15 cellular contexts compared by ENCODE assay signal in genomic region chr3:12932754-12933153, GRCh38.
"Had no signal": no experiment of that assay in that cellular context is flagged by ENCODE, and none has a peak within 500 bp of the region (broad histone marks: within the 10 kb centered on the region; RNA-seq: fewer than 3 reads in every experiment).

No MANE protein-coding gene starts in this region.

- H3K27ac Mint-ChIP-seq: activated CD4-positive, alpha-beta T cell treated with anti-CD3 and anti-CD28 coated beads, Interleukin-2, amount 10 ng/mL, durations not matched to agents 7 days and 5 days; activated naive CD4-positive, alpha-beta T cell treated with anti-CD3 and anti-CD28 coated beads, Interleukin-2, amount 10 ng/mL, durations not matched to agents 7 days and 5 days; activated T-helper 2 cell treated with anti-CD3 and anti-CD28 coated beads, Interferon-gamma antibody, Interleukin-2, Interleukin-4, amounts not matched to agents 10 μg/mL and 5 μg/mL and 100 μg/mL, durations not matched to agents 14 hours and 24 hours and 36 hours; natural killer cell had no signal

- H3K4me3 ChIP-seq: breast epithelium, colonic mucosa, mucosa of descending colon, skin epidermis, stomach had no signal

- DNase-seq: activated CD4-positive, alpha-beta T cell treated with anti-CD3 and anti-CD28 coated beads, Interleukin-2, amount 10 ng/mL, durations not matched to agents 7 days and 5 days; activated CD4-positive, CD25-positive, alpha-beta regulatory T cell; activated CD8-positive, alpha-beta memory T cell treated with anti-CD3 and anti-CD28 coated beads for 24 hours; activated naive CD4-positive, alpha-beta T cell treated with anti-CD3 and anti-CD28 coated beads, Interleukin-2, amount 10 ng/mL, durations not matched to agents 7 days and 5 days; colonic mucosa; effector CD8-positive, alpha-beta T cell; mucosa of descending colon; natural killer cell; SHP77; stomach; T-helper 2 cell; trophoblast cell had no signal

- H3K36me3 ChIP-seq: breast epithelium, colonic mucosa had no signal

- ATAC-seq: mucosa of descending colon, natural killer cell had no signal

- H3K27ac ChIP-seq: breast epithelium, colonic mucosa had no signal

- H3K36me3 Mint-ChIP-seq: natural killer cell had no signal

- H3K9me3 ChIP-seq: breast epithelium, colonic mucosa, mucosa of descending colon, stomach had no signal

- H3K4me1 ChIP-seq: colonic mucosa had no signal

- H3K9me3 Mint-ChIP-seq: activated CD4-positive, alpha-beta T cell treated with anti-CD3 and anti-CD28 coated beads, Interleukin-2, amount 10 ng/mL, durations not matched to agents 7 days and 5 days; activated naive CD4-positive, alpha-beta T cell treated with anti-CD3 and anti-CD28 coated beads, Interleukin-2, amount 10 ng/mL, durations not matched to agents 7 days and 5 days; activated T-helper 2 cell treated with anti-CD3 and anti-CD28 coated beads, Interferon-gamma antibody, Interleukin-2, Interleukin-4, amounts not matched to agents 10 μg/mL and 5 μg/mL and 100 μg/mL, durations not matched to agents 14 hours and 24 hours and 36 hours; natural killer cell had no signal

- H3K27me3 Mint-ChIP-seq: activated CD4-positive, alpha-beta T cell treated with anti-CD3 and anti-CD28 coated beads, Interleukin-2, amount 10 ng/mL, durations not matched to agents 7 days and 5 days; activated naive CD4-positive, alpha-beta T cell treated with anti-CD3 and anti-CD28 coated beads, Interleukin-2, amount 10 ng/mL, durations not matched to agents 7 days and 5 days had no signal

- H3K27me3 ChIP-seq: breast epithelium, colonic mucosa, stomach had no signal

- H3K4me3 Mint-ChIP-seq: activated CD4-positive, alpha-beta T cell treated with anti-CD3 and anti-CD28 coated beads, Interleukin-2, amount 10 ng/mL, durations not matched to agents 7 days and 5 days; activated naive CD4-positive, alpha-beta T cell treated with anti-CD3 and anti-CD28 coated beads, Interleukin-2, amount 10 ng/mL, durations not matched to agents 7 days and 5 days; natural killer cell had no signal
